In genomic region chrX:149521438-149521837, GRCh38 we compare ENCODE assay signal across 2 cellular contexts.
TF ChIP-seq lines count a peak whose summit lies in the region.

No MANE protein-coding gene starts in this region.

TF ChIP-seq in SK-N-SH, 30 proteins besides CTCF, POLR2A, EP300 and RAD21 (continued from another document):
- TF ChIP-seq GABPA (IDR thresholded peaks at IDR 0.05; ENCODE audit: low read depth) = no peak
- TF ChIP-seq YY1 (IDR thresholded peaks at IDR 0.05; ENCODE audit: low read depth) = no peak
- TF ChIP-seq NFIC (IDR thresholded peaks at IDR 0.05; ENCODE audit: borderline replicate concordance) = no peak
- TF ChIP-seq RXRA (IDR thresholded peaks at IDR 0.05; ENCODE audit: borderline replicate concordance, low read depth) = no peak
- TF ChIP-seq SIN3A (IDR thresholded peaks at IDR 0.05; ENCODE audit: borderline replicate concordance, low read depth, low read length) = no peak
- TF ChIP-seq, protein P1, sequence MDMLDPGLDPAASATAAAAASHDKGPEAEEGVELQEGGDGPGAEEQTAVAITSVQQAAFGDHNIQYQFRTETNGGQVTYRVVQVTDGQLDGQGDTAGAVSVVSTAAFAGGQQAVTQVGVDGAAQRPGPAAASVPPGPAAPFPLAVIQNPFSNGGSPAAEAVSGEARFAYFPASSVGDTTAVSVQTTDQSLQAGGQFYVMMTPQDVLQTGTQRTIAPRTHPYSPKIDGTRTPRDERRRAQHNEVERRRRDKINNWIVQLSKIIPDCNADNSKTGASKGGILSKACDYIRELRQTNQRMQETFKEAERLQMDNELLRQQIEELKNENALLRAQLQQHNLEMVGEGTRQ (IDR thresholded peaks at IDR 0.05; ENCODE audit: borderline replicate concordance, low read depth, low read length) = no peak
- peak; percentile 56; the same call in 1 of the 2 replicates for TF ChIP-seq MXI1 (IDR thresholded peaks at IDR 0.05; ENCODE audit: low read depth, low read length)
- no peak for TF ChIP-seq CHD2 (IDR thresholded peaks at IDR 0.05; ENCODE audit: low read length, partially characterized antibody)
- TF ChIP-seq, protein P2, sequence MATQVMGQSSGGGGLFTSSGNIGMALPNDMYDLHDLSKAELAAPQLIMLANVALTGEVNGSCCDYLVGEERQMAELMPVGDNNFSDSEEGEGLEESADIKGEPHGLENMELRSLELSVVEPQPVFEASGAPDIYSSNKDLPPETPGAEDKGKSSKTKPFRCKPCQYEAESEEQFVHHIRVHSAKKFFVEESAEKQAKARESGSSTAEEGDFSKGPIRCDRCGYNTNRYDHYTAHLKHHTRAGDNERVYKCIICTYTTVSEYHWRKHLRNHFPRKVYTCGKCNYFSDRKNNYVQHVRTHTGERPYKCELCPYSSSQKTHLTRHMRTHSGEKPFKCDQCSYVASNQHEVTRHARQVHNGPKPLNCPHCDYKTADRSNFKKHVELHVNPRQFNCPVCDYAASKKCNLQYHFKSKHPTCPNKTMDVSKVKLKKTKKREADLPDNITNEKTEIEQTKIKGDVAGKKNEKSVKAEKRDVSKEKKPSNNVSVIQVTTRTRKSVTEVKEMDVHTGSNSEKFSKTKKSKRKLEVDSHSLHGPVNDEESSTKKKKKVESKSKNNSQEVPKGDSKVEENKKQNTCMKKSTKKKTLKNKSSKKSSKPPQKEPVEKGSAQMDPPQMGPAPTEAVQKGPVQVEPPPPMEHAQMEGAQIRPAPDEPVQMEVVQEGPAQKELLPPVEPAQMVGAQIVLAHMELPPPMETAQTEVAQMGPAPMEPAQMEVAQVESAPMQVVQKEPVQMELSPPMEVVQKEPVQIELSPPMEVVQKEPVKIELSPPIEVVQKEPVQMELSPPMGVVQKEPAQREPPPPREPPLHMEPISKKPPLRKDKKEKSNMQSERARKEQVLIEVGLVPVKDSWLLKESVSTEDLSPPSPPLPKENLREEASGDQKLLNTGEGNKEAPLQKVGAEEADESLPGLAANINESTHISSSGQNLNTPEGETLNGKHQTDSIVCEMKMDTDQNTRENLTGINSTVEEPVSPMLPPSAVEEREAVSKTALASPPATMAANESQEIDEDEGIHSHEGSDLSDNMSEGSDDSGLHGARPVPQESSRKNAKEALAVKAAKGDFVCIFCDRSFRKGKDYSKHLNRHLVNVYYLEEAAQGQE (IDR thresholded peaks at IDR 0.05; ENCODE audit: low read depth, low read length) = no peak
- TF ChIP-seq EZH2phosphoT487 (IDR thresholded peaks at IDR 0.05; ENCODE audit: borderline replicate concordance, low read depth) = no peak
- TF ChIP-seq, protein P3, sequence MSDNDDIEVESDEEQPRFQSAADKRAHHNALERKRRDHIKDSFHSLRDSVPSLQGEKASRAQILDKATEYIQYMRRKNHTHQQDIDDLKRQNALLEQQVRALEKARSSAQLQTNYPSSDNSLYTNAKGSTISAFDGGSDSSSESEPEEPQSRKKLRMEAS (IDR thresholded peaks at IDR 0.05; ENCODE audit: low read depth) = no peak
- TF ChIP-seq ZBTB33 (IDR thresholded peaks at IDR 0.05; ENCODE audit: borderline replicate concordance, low read depth) = no peak
- peak; percentile 45; the same call in 1 of the 2 replicates for TF ChIP-seq FOXJ3 (CRISPR knock-in tag; IDR thresholded peaks at IDR 0.05)
- TF ChIP-seq ELF1 (IDR thresholded peaks at IDR 0.05) = no peak
- TF ChIP-seq MEF2A (IDR thresholded peaks at IDR 0.05; ENCODE audit: borderline replicate concordance, low read depth) = no peak

TF ChIP-seq in SK-N-SH treated with all-trans-retinoic acid at 6 μM for 48 hours, 23 proteins besides CTCF, POLR2A, EP300 and RAD21:
- TF ChIP-seq, protein P4, sequence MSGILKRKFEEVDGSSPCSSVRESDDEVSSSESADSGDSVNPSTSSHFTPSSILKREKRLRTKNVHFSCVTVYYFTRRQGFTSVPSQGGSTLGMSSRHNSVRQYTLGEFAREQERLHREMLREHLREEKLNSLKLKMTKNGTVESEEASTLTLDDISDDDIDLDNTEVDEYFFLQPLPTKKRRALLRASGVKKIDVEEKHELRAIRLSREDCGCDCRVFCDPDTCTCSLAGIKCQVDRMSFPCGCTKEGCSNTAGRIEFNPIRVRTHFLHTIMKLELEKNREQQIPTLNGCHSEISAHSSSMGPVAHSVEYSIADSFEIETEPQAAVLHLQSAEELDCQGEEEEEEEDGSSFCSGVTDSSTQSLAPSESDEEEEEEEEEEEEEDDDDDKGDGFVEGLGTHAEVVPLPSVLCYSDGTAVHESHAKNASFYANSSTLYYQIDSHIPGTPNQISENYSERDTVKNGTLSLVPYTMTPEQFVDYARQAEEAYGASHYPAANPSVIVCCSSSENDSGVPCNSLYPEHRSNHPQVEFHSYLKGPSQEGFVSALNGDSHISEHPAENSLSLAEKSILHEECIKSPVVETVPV (CRISPR knock-in tag; IDR thresholded peaks at IDR 0.05) = no peak
- TF ChIP-seq RARB (CRISPR knock-in tag; IDR thresholded peaks at IDR 0.05) = no peak
- TF ChIP-seq ARNTL (CRISPR knock-in tag; IDR thresholded peaks at IDR 0.05; ENCODE audit: borderline replicate concordance, low read depth) = no peak
- TF ChIP-seq ZNF565 (CRISPR knock-in tag; conservative IDR thresholded peaks at IDR 0.05; ENCODE audit: low read depth) = no peak
- no peak for TF ChIP-seq CREB5 (CRISPR knock-in tag; IDR thresholded peaks at IDR 0.05; ENCODE audit: low read depth)
- no peak for TF ChIP-seq ZFP30 (CRISPR knock-in tag; IDR thresholded peaks at IDR 0.05)
- no peak for TF ChIP-seq ZNF8 (CRISPR knock-in tag; IDR thresholded peaks at IDR 0.05)
- no peak; the same call in 1 of the 2 replicates for TF ChIP-seq TCF4 (CRISPR knock-in tag; IDR thresholded peaks at IDR 0.05; ENCODE audit: borderline replicate concordance)
- TF ChIP-seq ZC3H10 (CRISPR knock-in tag; IDR thresholded peaks at IDR 0.05) = no peak
- no peak for TF ChIP-seq ESRRG (CRISPR knock-in tag; IDR thresholded peaks at IDR 0.05)
- TF ChIP-seq ZNF70 (CRISPR knock-in tag; IDR thresholded peaks at IDR 0.05) = no peak
- TF ChIP-seq GLIS3 (CRISPR knock-in tag; IDR thresholded peaks at IDR 0.05) = no peak
- no peak for TF ChIP-seq PPARA (CRISPR knock-in tag; IDR thresholded peaks at IDR 0.05; ENCODE audit: borderline replicate concordance)
- no peak for TF ChIP-seq CSDC2 (CRISPR knock-in tag; IDR thresholded peaks at IDR 0.05)
- no peak for TF ChIP-seq ZFP3 (CRISPR knock-in tag; IDR thresholded peaks at IDR 0.05)
- TF ChIP-seq SNAI2 (CRISPR knock-in tag; IDR thresholded peaks at IDR 0.05) = no peak
- no peak for TF ChIP-seq ISL1 (CRISPR knock-in tag; IDR thresholded peaks at IDR 0.05)
- no peak for TF ChIP-seq BACH2 (CRISPR knock-in tag; IDR thresholded peaks at IDR 0.05; ENCODE audit: borderline replicate concordance)
- TF ChIP-seq TOX (CRISPR knock-in tag; IDR thresholded peaks at IDR 0.05; ENCODE audit: borderline replicate concordance) = no peak
- TF ChIP-seq, protein P5, sequence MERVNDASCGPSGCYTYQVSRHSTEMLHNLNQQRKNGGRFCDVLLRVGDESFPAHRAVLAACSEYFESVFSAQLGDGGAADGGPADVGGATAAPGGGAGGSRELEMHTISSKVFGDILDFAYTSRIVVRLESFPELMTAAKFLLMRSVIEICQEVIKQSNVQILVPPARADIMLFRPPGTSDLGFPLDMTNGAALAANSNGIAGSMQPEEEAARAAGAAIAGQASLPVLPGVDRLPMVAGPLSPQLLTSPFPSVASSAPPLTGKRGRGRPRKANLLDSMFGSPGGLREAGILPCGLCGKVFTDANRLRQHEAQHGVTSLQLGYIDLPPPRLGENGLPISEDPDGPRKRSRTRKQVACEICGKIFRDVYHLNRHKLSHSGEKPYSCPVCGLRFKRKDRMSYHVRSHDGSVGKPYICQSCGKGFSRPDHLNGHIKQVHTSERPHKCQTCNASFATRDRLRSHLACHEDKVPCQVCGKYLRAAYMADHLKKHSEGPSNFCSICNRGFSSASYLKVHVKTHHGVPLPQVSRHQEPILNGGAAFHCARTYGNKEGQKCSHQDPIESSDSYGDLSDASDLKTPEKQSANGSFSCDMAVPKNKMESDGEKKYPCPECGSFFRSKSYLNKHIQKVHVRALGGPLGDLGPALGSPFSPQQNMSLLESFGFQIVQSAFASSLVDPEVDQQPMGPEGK (CRISPR knock-in tag; IDR thresholded peaks at IDR 0.05; ENCODE audit: borderline replicate concordance) = no peak
TF ChIP-seq in SK-N-SH treated with all-trans-retinoic acid at 6 μM for 48 hours: peak in this region for 0.
